ENCODE assay signal across 19 cellular contexts in genomic region chr11:102456381-102456780, GRCh38. TPM values are rescaled to one million over a fixed set of nuclear protein-coding genes. Genes with fewer than 3 reads are reported as not detected.
DNase-seq lines count a peak whose midpoint lies in the region; ATAC-seq and TF ChIP-seq lines count a peak whose summit lies in the region.
"Had no signal": no experiment of that assay in that cellular context is flagged by ENCODE, and none has a peak within 500 bp of the region (broad histone marks: within the 10 kb centered on the region; RNA-seq: fewer than 3 reads in every experiment).

No MANE protein-coding gene starts in this region.

- no peak overlapping the region for H3K27ac ChIP-seq in GM23248
- no peak overlapping the region for H3K27ac ChIP-seq in OCI-LY3 (ENCODE audit: low read length)
- H3K27ac ChIP-seq: cardiac muscle cell, sigmoid colon had no signal

- DNase-seq in GM23248 (peak; percentile 44), skeletal muscle cell (ENCODE audit: low read depth) (peak; percentile 29), NCI-H345 treated with DMSO at 0.1 percent for 48 hours (lab: John Stamatoyannopoulos, UW; ENCODE audit: unreplicated experiment) (no peak), NCI-H187 (lab: John Stamatoyannopoulos, UW) (no peak)
- DNase-seq in stimulated activated CD4-positive, alpha-beta T cell treated with anti-CD3 and anti-CD28 coated beads, Interleukin-4, amount 100 ng/mL, for 4 hours: no peak
- DNase-seq: activated CD4-positive, alpha-beta T cell treated with anti-CD3 and anti-CD28 coated beads, Interleukin-2, amount 10 ng/mL, durations not matched to agents 24 days and 14 days; GOT3; mucosa of descending colon; NCI-H1436; NCI-H524 treated with DMSO at 0.1 percent for 48 hours; sigmoid colon had no signal

- no peak for ATAC-seq in GM21825 (IDR thresholded peaks at IDR 0.05; ENCODE audit: unreplicated experiment)
- ATAC-seq: mucosa of descending colon; Right ventricle myocardium inferior; stimulated activated effector memory CD8-positive, alpha-beta T cell treated with anti-CD3 and anti-CD28 coated beads, Interleukin-12 subunit alpha, Interleukin-12 subunit beta, amount 100 ng/mL, for 72 hours had no signal

- H3K27me3 ChIP-seq in GM23248 (replicated peaks; ENCODE audit: insufficient read depth) (no peaks in the 10 kb centered on the region), OCI-LY3 (ENCODE audit: low read depth, low read length) (0 out of 2 replicates have a peak, but pooled peaks cover 4% of the 10 kb centered on the region)
- H3K27me3 ChIP-seq: cardiac muscle cell, sigmoid colon had no signal

- H3K4me2 ChIP-seq in GM23248 (ENCODE audit: unreplicated experiment): no peak overlapping the region
- peak overlapping the region; percentile 42 for H3K4me2 ChIP-seq in OCI-LY3 (ENCODE audit: low read length)

- peaks cover 10% of the 10 kb centered on the region for H3F3A ChIP-seq in GM23248 (ENCODE audit: insufficient read depth)

- H2AFZ ChIP-seq in GM23248 (no peak overlapping the region), OCI-LY3 (ENCODE audit: low read depth, low read length) (no peak overlapping the region)

- H3K9ac ChIP-seq in GM23248: no peak overlapping the region
- no peak overlapping the region for H3K9ac ChIP-seq in OCI-LY3 (ENCODE audit: low read length)

- in situ Hi-C loops in GM23248 (cut with MboI): no loop called here

- peaks cover 45% of the 10 kb centered on the region for H3K4me1 Mint-ChIP-seq in dendritic cell treated with granulocyte-macrophage colony-stimulating factor and Interleukin-4, amounts not matched to agents 40 ng/mL and 50 ng/mL, for 4 days (ENCODE audit: low read depth)

- H3K27me3 Mint-ChIP-seq in dendritic cell treated with granulocyte-macrophage colony-stimulating factor and Interleukin-4, amounts not matched to agents 40 ng/mL and 50 ng/mL, for 4 days: no peaks in the 10 kb centered on the region
- H3K27me3 Mint-ChIP-seq: activated CD4-positive, alpha-beta T cell treated with anti-CD3 and anti-CD28 coated beads, Interleukin-2, amount 10 ng/mL, durations not matched to agents 24 days and 14 days; activated naive CD8-positive, alpha-beta T cell had no signal

- H3K4me3 Mint-ChIP-seq in dendritic cell treated with granulocyte-macrophage colony-stimulating factor and Interleukin-4, amounts not matched to agents 40 ng/mL and 50 ng/mL, for 4 days: no peak overlapping the region
- H3K4me3 Mint-ChIP-seq: activated CD4-positive, alpha-beta T cell treated with anti-CD3 and anti-CD28 coated beads, Interleukin-2, amount 10 ng/mL, durations not matched to agents 24 days and 14 days; activated naive CD8-positive, alpha-beta T cell; stimulated activated effector memory CD8-positive, alpha-beta T cell treated with anti-CD3 and anti-CD28 coated beads, Interleukin-12 subunit alpha, Interleukin-12 subunit beta, amount 100 ng/mL, for 72 hours had no signal

- 73 to 79% methylated on average over 2 of the region's 2 CpGs for WGBS in GM23248 (ENCODE audit: low coverage in 1 of 2, low lambda C conversion rate in 2 of 2, missing lambda C conversion rate in 2 of 2), 2 experiments

- H3K4me3 ChIP-seq in GM23248 (no peak overlapping the region), OCI-LY3 (ENCODE audit: low read length) (no peak overlapping the region), skeletal muscle cell (ENCODE audit: low read depth, low read length) (no peak overlapping the region)
- H3K4me3 ChIP-seq: cardiac muscle cell, mucosa of descending colon, sigmoid colon had no signal

- no peaks in the 10 kb centered on the region for H3K36me3 ChIP-seq in GM23248 (ENCODE audit: low read depth)
- no peaks in the 10 kb centered on the region for H3K36me3 ChIP-seq in OCI-LY3 (replicated peaks; ENCODE audit: low read depth, low read length)
- H3K36me3 ChIP-seq: cardiac muscle cell, sigmoid colon had no signal

- no peaks in the 10 kb centered on the region for H3K9me3 Mint-ChIP-seq in dendritic cell treated with granulocyte-macrophage colony-stimulating factor and Interleukin-4, amounts not matched to agents 40 ng/mL and 50 ng/mL, for 4 days
- H3K9me3 Mint-ChIP-seq: activated CD4-positive, alpha-beta T cell treated with anti-CD3 and anti-CD28 coated beads, Interleukin-2, amount 10 ng/mL, durations not matched to agents 24 days and 14 days; IgD-negative memory B cell; stimulated activated effector memory CD8-positive, alpha-beta T cell treated with anti-CD3 and anti-CD28 coated beads, Interleukin-12 subunit alpha, Interleukin-12 subunit beta, amount 100 ng/mL, for 72 hours had no signal

- TF ChIP-seq CTCF in OCI-LY3 (IDR thresholded peaks at IDR 0.05; ENCODE audit: low read depth, low read length): no peak

- no peaks in the 10 kb centered on the region for H3K9me2 ChIP-seq in GM23248 (ENCODE audit: insufficient read depth)

- H3K79me2 ChIP-seq in GM23248 (ENCODE audit: insufficient read depth) (peaks cover 10% of the 10 kb centered on the region), OCI-LY3 (ENCODE audit: low read length) (peaks cover 11% of the 10 kb centered on the region)

- H4K20me1 ChIP-seq in GM23248 (ENCODE audit: insufficient read depth) (no peaks in the 10 kb centered on the region), OCI-LY3 (ENCODE audit: insufficient read depth, low read length) (peaks cover 2% of the 10 kb centered on the region)

- H3K4me1 ChIP-seq in GM23248 (ENCODE audit: insufficient read depth) (peaks cover 6% of the 10 kb centered on the region; the same call in 1 of the 2 replicates), OCI-LY3 (ENCODE audit: low read length) (peaks cover 26% of the 10 kb centered on the region)

- intact Hi-C loops in dendritic cell treated with granulocyte-macrophage colony-stimulating factor and Interleukin-4, amounts not matched to agents 40 ng/mL and 50 ng/mL, for 4 days (cut with micrococcal nuclease): loop anchor here (10.0 kb wide), 1 partner anchor 468 kb away; no protein-coding TSS in a partner anchor

- no peaks in the 10 kb centered on the region for H3K9me3 ChIP-seq in GM23248 (ENCODE audit: low read depth)
- H3K9me3 ChIP-seq in OCI-LY3 (ENCODE audit: insufficient read depth, low read length): no peaks in the 10 kb centered on the region
- H3K9me3 ChIP-seq: mucosa of descending colon, sigmoid colon had no signal

- peak overlapping the region; percentile 72 for H3K27ac Mint-ChIP-seq in dendritic cell treated with granulocyte-macrophage colony-stimulating factor and Interleukin-4, amounts not matched to agents 40 ng/mL and 50 ng/mL, for 4 days
- H3K27ac Mint-ChIP-seq: stimulated activated effector memory CD8-positive, alpha-beta T cell treated with anti-CD3 and anti-CD28 coated beads, Interleukin-12 subunit alpha, Interleukin-12 subunit beta, amount 100 ng/mL, for 72 hours had no signal

- H3K36me3 Mint-ChIP-seq in dendritic cell treated with granulocyte-macrophage colony-stimulating factor and Interleukin-4, amounts not matched to agents 40 ng/mL and 50 ng/mL, for 4 days (ENCODE audit: low read depth): peaks cover 15% of the 10 kb centered on the region
- H3K36me3 Mint-ChIP-seq: activated naive CD8-positive, alpha-beta T cell; IgD-negative memory B cell had no signal

RNA-seq across cellular contexts. Expression of gene TMEM123, which starts 3.8 kb away (rescaled TPM):
- 93.1 and 106 TPM in 2 replicates for total RNA-seq in GM23248 (2014; rRNA removed; shearing (Covaris generic))
- polyA plus RNA-seq in GM23248 (2016; fragmentation: Nextera tagmentation; extraction: Ambion mirVana): 113 and 122 TPM in 2 replicates

Comparison
In these comparisons a context has a peak if more than half of its experiments do, and no peak if none do; other contexts are left out.
1. DNase-seq: peak in GM23248 (single experiment) and skeletal muscle cell (single experiment); none in NCI-H345 treated with DMSO at 0.1 percent for 48 hours (single experiment), stimulated activated CD4-positive, alpha-beta T cell treated with anti-CD3 and anti-CD28 coated beads, Interleukin-4, amount 100 ng/mL, for 4 hours (0 of 2) and NCI-H187 (0 of 2).